ENCODE assay signal across 13 cellular contexts in genomic region chr15:39622660-39623549, GRCh38. TPM values are rescaled to one million over a fixed set of nuclear protein-coding genes. Genes with fewer than 3 reads are reported as not detected.
DNase-seq lines count a peak whose midpoint lies in the region; ATAC-seq lines count a peak whose summit lies in the region.
"Had no signal": no experiment of that assay in that cellular context is flagged by ENCODE, and none has a peak within 500 bp of the region (broad histone marks: within the 10 kb centered on the region; RNA-seq: fewer than 3 reads in every experiment).

No MANE protein-coding gene starts in this region.

- no peaks in the 10 kb centered on the region for H3K36me3 ChIP-seq in BLaER1
- H3K36me3 ChIP-seq: BE2C, SJSA1 had no signal

- no peak overlapping the region for H3K4me3 Mint-ChIP-seq in activated naive CD8-positive, alpha-beta T cell treated with anti-CD3 and anti-CD28 coated beads for 36 hours

- H3K4me1 ChIP-seq in BLaER1: peaks cover 29% of the 10 kb centered on the region
- H3K4me1 ChIP-seq: BE2C, parathyroid adenoma had no signal

- H3K4me1 Mint-ChIP-seq in activated naive CD8-positive, alpha-beta T cell treated with anti-CD3 and anti-CD28 coated beads for 36 hours: peaks cover 42% of the 10 kb centered on the region

- H3K36me3 Mint-ChIP-seq in activated naive CD8-positive, alpha-beta T cell treated with anti-CD3 and anti-CD28 coated beads for 36 hours: peaks cover 23% of the 10 kb centered on the region

- H3K4me3 ChIP-seq in BLaER1: no peak overlapping the region
- H3K4me3 ChIP-seq: SJSA1 had no signal

- peaks cover 10% of the 10 kb centered on the region for H3K9me3 Mint-ChIP-seq in activated naive CD8-positive, alpha-beta T cell treated with anti-CD3 and anti-CD28 coated beads for 36 hours

- no peaks in the 10 kb centered on the region for H4K20me1 ChIP-seq in BLaER1

- intact Hi-C loops in cardiac septum (cut with DNase I): no loop called here

- H3K27me3 Mint-ChIP-seq in activated naive CD8-positive, alpha-beta T cell treated with anti-CD3 and anti-CD28 coated beads for 36 hours: no peaks in the 10 kb centered on the region

- no peaks in the 10 kb centered on the region for H3K27me3 ChIP-seq in BLaER1
- H3K27me3 ChIP-seq: SJSA1 had no signal

- H3K27ac Mint-ChIP-seq in activated naive CD8-positive, alpha-beta T cell treated with anti-CD3 and anti-CD28 coated beads for 36 hours: peak overlapping the region; percentile 78

- ATAC-seq in GM18868 (IDR thresholded peaks at IDR 0.05; ENCODE audit: unreplicated experiment) (peak; percentile 8), HG03457 (IDR thresholded peaks at IDR 0.05; ENCODE audit: unreplicated experiment) (peak; percentile 22)
- no peak for ATAC-seq in activated CD4-positive, CD25-positive, alpha-beta regulatory T cell treated with anti-CD3 and anti-CD28 coated beads, Interleukin-2, amount 50 U/mL, for 24 hours

- no peak overlapping the region for H3K9ac ChIP-seq in BLaER1
- H3K9ac ChIP-seq: parathyroid adenoma had no signal

- H3K27ac ChIP-seq in BLaER1: no peak overlapping the region
- H3K27ac ChIP-seq: parathyroid adenoma, SJSA1 had no signal

- H3K9me3 ChIP-seq in BLaER1: peaks cover 9% of the 10 kb centered on the region
- H3K9me3 ChIP-seq: BE2C, SJSA1 had no signal

- no peak for DNase-seq in activated naive CD8-positive, alpha-beta T cell treated with anti-CD3 and anti-CD28 coated beads for 36 hours
- DNase-seq in NCI-H82 treated with DMSO at 0.1 percent for 48 hours (lab: John Stamatoyannopoulos, UW; ENCODE audit: unreplicated experiment) (no peak), putamen (ENCODE audit: low spot score) (no peak), cardiac septum (ENCODE audit: low spot score) (no peak)
- DNase-seq: BE2C; hypothalamus; stimulated activated CD4-positive, alpha-beta T cell treated with anti-CD3 and anti-CD28 coated beads, Interleukin-2, amount 100 ng/mL, for 48 hours had no signal

- H3K4me2 ChIP-seq in BLaER1: peak overlapping the region; percentile 68

RNA-seq across cellular contexts. Expression of gene THBS1, which starts 42.0 kb away (rescaled TPM):
- under 1 TPM; 0.62 to 0.68 TPM for total RNA-seq in activated naive CD8-positive, alpha-beta T cell treated with anti-CD3 and anti-CD28 coated beads for 36 hours
- 283 TPM for total RNA-seq in cardiac septum

Comparison
In these comparisons a context has a peak if more than half of its experiments do, and no peak if none do; other contexts are left out.
1. ATAC-seq: peak in GM18868 (single experiment) and HG03457 (single experiment); none in activated CD4-positive, CD25-positive, alpha-beta regulatory T cell treated with anti-CD3 and anti-CD28 coated beads, Interleukin-2, amount 50 U/mL, for 24 hours (0 of 2).
2. RNA of gene THBS1, which starts 42.0 kb away (total RNA-seq): 283 TPM in cardiac septum (single experiment); 0.62 to 0.68 TPM in activated naive CD8-positive, alpha-beta T cell treated with anti-CD3 and anti-CD28 coated beads for 36 hours; every median in the first group is over 100 times any median in the second.